19 cellular contexts compared by ENCODE assay signal in genomic region chr7:46685051-46685450, GRCh38.
DNase-seq lines count a peak whose midpoint lies in the region; ATAC-seq and TF ChIP-seq lines count a peak whose summit lies in the region.
"Had no signal": no experiment of that assay in that cellular context is flagged by ENCODE, and none has a peak within 500 bp of the region (broad histone marks: within the 10 kb centered on the region; RNA-seq: fewer than 3 reads in every experiment).

No MANE protein-coding gene starts in this region.

- H3K27ac ChIP-seq in DOHH2 (ENCODE audit: low read depth, low read length) (no peak overlapping the region), right lobe of liver (no peak overlapping the region)
- H3K27ac ChIP-seq: cardiac muscle cell, esophagus muscularis mucosa, SJCRH30, skin epidermis had no signal

- H3K9me3 ChIP-seq in DOHH2 (ENCODE audit: control insufficient read depth, insufficient read depth, low read length), result no peaks in the 10 kb centered on the region
- no peaks in the 10 kb centered on the region for H3K9me3 ChIP-seq in right lobe of liver
- H3K9me3 ChIP-seq: esophagus muscularis mucosa, SJCRH30 had no signal

- H3K36me3 ChIP-seq in DOHH2 (ENCODE audit: control insufficient read depth, low read length) (no peaks in the 10 kb centered on the region), right lobe of liver (no peaks in the 10 kb centered on the region)
- H3K36me3 ChIP-seq: cardiac muscle cell, esophagus muscularis mucosa, SJCRH30 had no signal

- no peak for TF ChIP-seq POLR2A in right lobe of liver (IDR thresholded peaks at IDR 0.05)

- WGBS in right lobe of liver (ENCODE audit: insufficient coverage, low coverage, low lambda C conversion rate, missing lambda C conversion rate), result 53% methylated on average over 2 of the region's 2 CpGs

- intact Hi-C loops in right lobe of liver (cut with DNase I) (no loop called here), head of caudate nucleus (cut with DNase I) (no loop called here)

- H3K79me2 ChIP-seq in DOHH2 (ENCODE audit: control insufficient read depth, low read length), result no peaks in the 10 kb centered on the region

- no peaks in the 10 kb centered on the region for H3K4me1 ChIP-seq in DOHH2 (ENCODE audit: control insufficient read depth, low read length)
- H3K4me1 ChIP-seq in right lobe of liver, result no peaks in the 10 kb centered on the region

- no peak overlapping the region for H3K4me3 ChIP-seq in DOHH2 (ENCODE audit: low read length)
- no peak overlapping the region for H3K4me3 ChIP-seq in cardiac fibroblast (replicated peaks in 1 of 2; ENCODE audit: low read depth in 2 of 2, low read length in 2 of 2)
- no peak overlapping the region for H3K4me3 ChIP-seq in right lobe of liver
- H3K4me3 ChIP-seq: cardiac muscle cell, esophagus muscularis mucosa, SJCRH30, skin epidermis had no signal

- TF ChIP-seq CTCF in DOHH2 (IDR thresholded peaks at IDR 0.05; ENCODE audit: low read depth, low read length, poor library complexity, severe bottlenecking) (peak; percentile 25), cardiac fibroblast (IDR thresholded peaks at IDR 0.05; ENCODE audit: low read depth, low read length) (peak; percentile 20), right lobe of liver (IDR thresholded peaks at IDR 0.05) (peak in 3 of 4 donors; percentile 39 to 62 (median 40))

- no peaks in the 10 kb centered on the region for H3K9me2 ChIP-seq in DOHH2 (replicated peaks; ENCODE audit: control insufficient read depth, low read length)

- H3K4me2 ChIP-seq in DOHH2 (ENCODE audit: low read length), result no peak overlapping the region

- H4K20me1 ChIP-seq in DOHH2 (ENCODE audit: control insufficient read depth, insufficient read depth, low read depth, low read length), result no peaks in the 10 kb centered on the region

- ATAC-seq in right lobe of liver, result peak; percentile 67 to 84 (median 78)
- no peak for ATAC-seq in HG03097 (IDR thresholded peaks at IDR 0.05; ENCODE audit: low FRiP score, unreplicated experiment)
- no peak for ATAC-seq in HG02623 (IDR thresholded peaks at IDR 0.05; ENCODE audit: unreplicated experiment)
- ATAC-seq: activated naive CD8-positive, alpha-beta T cell treated with anti-CD3 and anti-CD28 coated beads, Interleukin-2, amount 50 U/mL, for 24 hours had no signal

- H3K27me3 ChIP-seq in DOHH2 (ENCODE audit: control insufficient read depth, low read length) (no peaks in the 10 kb centered on the region), right lobe of liver (no peaks in the 10 kb centered on the region)
- H3K27me3 ChIP-seq: cardiac muscle cell, esophagus muscularis mucosa, SJCRH30 had no signal

- no peaks in the 10 kb centered on the region for H3F3A ChIP-seq in DOHH2 (ENCODE audit: control insufficient read depth, insufficient read depth)

- DNase-seq in M059J (ENCODE audit: low read depth) (peak; percentile 29), cardiac fibroblast (ENCODE audit: low read depth in 2 of 2) (peak in 1 of 2 donors; percentile 10), right lobe of liver (no peak), NCI-H446 treated with DMSO at 0.1 percent for 48 hours (lab: John Stamatoyannopoulos, UW) (no peak), head of caudate nucleus (no peak)
- DNase-seq: activated naive CD8-positive, alpha-beta T cell treated with anti-CD3 and anti-CD28 coated beads, Interleukin-2, amount 50 U/mL, for 24 hours; immature natural killer cell; IMR-90; mammary epithelial cell; naive B cell; NCI-H187; SJCRH30; stimulated activated CD4-positive, alpha-beta T cell treated with anti-CD3 and anti-CD28 coated beads, Interleukin-4, amount 100 ng/mL, for 4 hours had no signal

Comparison
In these comparisons a context has a peak if more than half of its experiments do, and no peak if none do; other contexts are left out.
1. ATAC-seq: peak in right lobe of liver (4 of 4); none in HG03097 (single experiment) and HG02623 (single experiment).
2. Peak in every context shown above with its lines, with median percentiles within 50 percentile points of each other: CTCF ChIP-seq.